ENCODE assay signal across 9 cellular contexts in genomic region chr15:69161878-69162213, GRCh38. TPM values are rescaled to one million over a fixed set of nuclear protein-coding genes. Genes with fewer than 3 reads are reported as not detected.
DNase-seq lines count a peak whose midpoint lies in the region; ATAC-seq and TF ChIP-seq lines count a peak whose summit lies in the region.
"Had no signal": no experiment of that assay in that cellular context is flagged by ENCODE, and none has a peak within 500 bp of the region (broad histone marks: within the 10 kb centered on the region; RNA-seq: fewer than 3 reads in every experiment).

No MANE protein-coding gene starts in this region.

- H3K4me3 Mint-ChIP-seq in endodermal cell (peak overlapping the region; percentile 94), nephron progenitor cell (peak overlapping the region; percentile 97)

- peak overlapping the region; percentile 84 for H3K9ac ChIP-seq in NT2/D1 (ENCODE audit: insufficient read length, low read depth)
- H3K9ac ChIP-seq in endodermal cell (ENCODE audit: extremely low read depth, low read length, poor library complexity, severe bottlenecking), result peak overlapping the region; percentile 65

- 26 to 27% methylated on average over 5 of the region's 5 CpGs for WGBS in endodermal cell (ENCODE audit: insufficient coverage in 1 of 2, insufficient read length in 1 of 2), 2 experiments

- H3K27me3 ChIP-seq in BE2C (no peaks in the 10 kb centered on the region), NT2/D1 (ENCODE audit: insufficient read depth, insufficient read length) (peaks cover 26% of the 10 kb centered on the region), endodermal cell (ENCODE audit: control insufficient read depth, insufficient read depth, low read length, poor library complexity, severe bottlenecking) (no peaks in the 10 kb centered on the region)

- DNase-seq in BE2C, result no peak
- DNase-seq in NT2/D1 (ENCODE audit: low read depth, low spot score), result no peak
- no peak for DNase-seq in endodermal cell
- DNase-seq in nephron progenitor cell, result no peak
- DNase-seq in HuH-7.5 (ENCODE audit: low spot score), result no peak
- no peak for DNase-seq in mucosa of gallbladder (ENCODE audit: low spot score)
- DNase-seq in occipital lobe (lab: John Stamatoyannopoulos, UW), result no peak
- DNase-seq: NCI-H226 had no signal

- H3K4me1 ChIP-seq in BE2C (no peaks in the 10 kb centered on the region), NT2/D1 (ENCODE audit: insufficient read depth, insufficient read length) (no peaks in the 10 kb centered on the region), endodermal cell (ENCODE audit: control insufficient read depth, insufficient read depth, low read length) (no peaks in the 10 kb centered on the region)

- peak overlapping the region; percentile 79 for H3K4me3 ChIP-seq in BE2C (ENCODE audit: low read depth, low read length)
- peak overlapping the region; percentile 73 for H3K4me3 ChIP-seq in NT2/D1 (ENCODE audit: insufficient read length, low read depth)
- peak overlapping the region; percentile 92 for H3K4me3 ChIP-seq in endodermal cell (ENCODE audit: low read length)

- H3K27ac Mint-ChIP-seq in endodermal cell, result peak overlapping the region; percentile 77
- no peak overlapping the region for H3K27ac Mint-ChIP-seq in nephron progenitor cell

- H3K36me3 ChIP-seq in BE2C (no peaks in the 10 kb centered on the region), NT2/D1 (ENCODE audit: insufficient read depth, insufficient read length, low read length) (no peaks in the 10 kb centered on the region), endodermal cell (ENCODE audit: control insufficient read depth, insufficient read depth, low read length) (no peaks in the 10 kb centered on the region)

- no peaks in the 10 kb centered on the region for H3K36me3 Mint-ChIP-seq in endodermal cell (ENCODE audit: low read depth)
- no peaks in the 10 kb centered on the region for H3K36me3 Mint-ChIP-seq in nephron progenitor cell (ENCODE audit: low read depth)

- H3K4me1 Mint-ChIP-seq in endodermal cell (peaks cover 21% of the 10 kb centered on the region), nephron progenitor cell (peaks cover 48% of the 10 kb centered on the region)

- no peak for ATAC-seq in esophagus mucosa

- H3K9me3 Mint-ChIP-seq in endodermal cell, result no peaks in the 10 kb centered on the region
- no peaks in the 10 kb centered on the region for H3K9me3 Mint-ChIP-seq in nephron progenitor cell

- H3K27ac ChIP-seq in endodermal cell (ENCODE audit: low read depth, low read length), result no peak overlapping the region

- H3K9me3 ChIP-seq in BE2C (no peaks in the 10 kb centered on the region), NT2/D1 (ENCODE audit: insufficient read depth, low read length) (no peaks in the 10 kb centered on the region), endodermal cell (ENCODE audit: control insufficient read depth, low read length) (no peaks in the 10 kb centered on the region)

- TF ChIP-seq CTCF in BE2C (IDR thresholded peaks at IDR 0.05; ENCODE audit: low read depth, low read length) (no peak), endodermal cell (conservative IDR thresholded peaks at IDR 0.05) (no peak), nephron progenitor cell (IDR thresholded peaks at IDR 0.05) (no peak)

- peaks cover 9% of the 10 kb centered on the region for H3K27me3 Mint-ChIP-seq in endodermal cell (ENCODE audit: insufficient read depth)
- H3K27me3 Mint-ChIP-seq in nephron progenitor cell (ENCODE audit: low read depth, poor library complexity), result peaks cover 17% of the 10 kb centered on the region

RNA-seq across cellular contexts. Expression of gene GLCE, which starts 1.4 kb away (rescaled TPM):
- 14.5 TPM for polyA plus RNA-seq in BE2C (2012; ENCODE audit: insufficient read depth, insufficient read length, low read depth)
- total RNA-seq in endodermal cell (10 to 100 TPM; 16.3 to 17.2 TPM), esophagus mucosa (16.0 TPM), mucosa of gallbladder (21.8 TPM), occipital lobe (76.4 TPM)
- polyA plus RNA-seq in endodermal cell (2013, experiment 1 of 2), result 13.2 TPM
- polyA plus RNA-seq in endodermal cell (2013, experiment 2 of 2), result 13.6 TPM
